ENCODE assay signal across 1 cellular context in genomic region chr6:118223316-118223715, GRCh38.
TF ChIP-seq lines count a peak whose summit lies in the region.

No MANE protein-coding gene starts in this region.

TF ChIP-seq in HepG2, 621 proteins besides CTCF, POLR2A, EP300 and RAD21 (continued from another document):
- TF ChIP-seq, protein P1, sequence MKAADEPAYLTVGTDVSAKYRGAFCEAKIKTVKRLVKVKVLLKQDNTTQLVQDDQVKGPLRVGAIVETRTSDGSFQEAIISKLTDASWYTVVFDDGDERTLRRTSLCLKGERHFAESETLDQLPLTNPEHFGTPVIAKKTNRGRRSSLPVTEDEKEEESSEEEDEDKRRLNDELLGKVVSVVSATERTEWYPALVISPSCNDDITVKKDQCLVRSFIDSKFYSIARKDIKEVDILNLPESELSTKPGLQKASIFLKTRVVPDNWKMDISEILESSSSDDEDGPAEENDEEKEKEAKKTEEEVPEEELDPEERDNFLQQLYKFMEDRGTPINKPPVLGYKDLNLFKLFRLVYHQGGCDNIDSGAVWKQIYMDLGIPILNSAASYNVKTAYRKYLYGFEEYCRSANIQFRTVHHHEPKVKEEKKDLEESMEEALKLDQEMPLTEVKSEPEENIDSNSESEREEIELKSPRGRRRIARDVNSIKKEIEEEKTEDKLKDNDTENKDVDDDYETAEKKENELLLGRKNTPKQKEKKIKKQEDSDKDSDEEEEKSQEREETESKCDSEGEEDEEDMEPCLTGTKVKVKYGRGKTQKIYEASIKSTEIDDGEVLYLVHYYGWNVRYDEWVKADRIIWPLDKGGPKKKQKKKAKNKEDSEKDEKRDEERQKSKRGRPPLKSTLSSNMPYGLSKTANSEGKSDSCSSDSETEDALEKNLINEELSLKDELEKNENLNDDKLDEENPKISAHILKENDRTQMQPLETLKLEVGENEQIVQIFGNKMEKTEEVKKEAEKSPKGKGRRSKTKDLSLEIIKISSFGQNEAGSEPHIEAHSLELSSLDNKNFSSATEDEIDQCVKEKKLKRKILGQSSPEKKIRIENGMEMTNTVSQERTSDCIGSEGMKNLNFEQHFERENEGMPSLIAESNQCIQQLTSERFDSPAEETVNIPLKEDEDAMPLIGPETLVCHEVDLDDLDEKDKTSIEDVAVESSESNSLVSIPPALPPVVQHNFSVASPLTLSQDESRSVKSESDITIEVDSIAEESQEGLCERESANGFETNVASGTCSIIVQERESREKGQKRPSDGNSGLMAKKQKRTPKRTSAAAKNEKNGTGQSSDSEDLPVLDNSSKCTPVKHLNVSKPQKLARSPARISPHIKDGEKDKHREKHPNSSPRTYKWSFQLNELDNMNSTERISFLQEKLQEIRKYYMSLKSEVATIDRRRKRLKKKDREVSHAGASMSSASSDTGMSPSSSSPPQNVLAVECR (CRISPR knock-in tag; IDR thresholded peaks at IDR 0.05; ENCODE audit: borderline replicate concordance): no peak
- TF ChIP-seq, protein P2, sequence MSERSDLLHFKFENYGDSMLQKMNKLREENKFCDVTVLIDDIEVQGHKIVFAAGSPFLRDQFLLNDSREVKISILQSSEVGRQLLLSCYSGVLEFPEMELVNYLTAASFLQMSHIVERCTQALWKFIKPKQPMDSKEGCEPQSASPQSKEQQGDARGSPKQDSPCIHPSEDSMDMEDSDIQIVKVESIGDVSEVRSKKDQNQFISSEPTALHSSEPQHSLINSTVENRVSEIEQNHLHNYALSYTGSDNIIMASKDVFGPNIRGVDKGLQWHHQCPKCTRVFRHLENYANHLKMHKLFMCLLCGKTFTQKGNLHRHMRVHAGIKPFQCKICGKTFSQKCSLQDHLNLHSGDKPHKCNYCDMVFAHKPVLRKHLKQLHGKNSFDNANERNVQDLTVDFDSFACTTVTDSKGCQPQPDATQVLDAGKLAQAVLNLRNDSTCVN (CRISPR knock-in tag; IDR thresholded peaks at IDR 0.05; ENCODE audit: borderline replicate concordance): no peak
- no peak for TF ChIP-seq NFKBIZ (CRISPR knock-in tag; IDR thresholded peaks at IDR 0.05)
- no peak for TF ChIP-seq ARNT (IDR thresholded peaks at IDR 0.05)
- no peak for TF ChIP-seq ZNF496 (CRISPR knock-in tag; IDR thresholded peaks at IDR 0.05; ENCODE audit: insufficient replicate concordance)
- TF ChIP-seq HNRNPLL (IDR thresholded peaks at IDR 0.05; ENCODE audit: low read depth, low read length, poor library complexity, severe bottlenecking): no peak
- no peak for TF ChIP-seq MAFF (IDR thresholded peaks at IDR 0.05; ENCODE audit: low read depth, low read length)
- TF ChIP-seq NAIF1 (CRISPR knock-in tag; IDR thresholded peaks at IDR 0.05; ENCODE audit: borderline replicate concordance): no peak
- TF ChIP-seq ZSCAN5A (CRISPR knock-in tag; IDR thresholded peaks at IDR 0.05; ENCODE audit: borderline replicate concordance): no peak
- TF ChIP-seq NCOA5 (CRISPR knock-in tag; IDR thresholded peaks at IDR 0.05): no peak
- no peak for TF ChIP-seq MAFK (conservative IDR thresholded peaks at IDR 0.05 in 1 of 2, IDR thresholded peaks at IDR 0.05 in 1 of 2; ENCODE audit: low read length in 2 of 2)
- no peak for TF ChIP-seq ASH2L (IDR thresholded peaks at IDR 0.05; ENCODE audit: insufficient read length, low read depth, low read length)
- TF ChIP-seq, protein P3, sequence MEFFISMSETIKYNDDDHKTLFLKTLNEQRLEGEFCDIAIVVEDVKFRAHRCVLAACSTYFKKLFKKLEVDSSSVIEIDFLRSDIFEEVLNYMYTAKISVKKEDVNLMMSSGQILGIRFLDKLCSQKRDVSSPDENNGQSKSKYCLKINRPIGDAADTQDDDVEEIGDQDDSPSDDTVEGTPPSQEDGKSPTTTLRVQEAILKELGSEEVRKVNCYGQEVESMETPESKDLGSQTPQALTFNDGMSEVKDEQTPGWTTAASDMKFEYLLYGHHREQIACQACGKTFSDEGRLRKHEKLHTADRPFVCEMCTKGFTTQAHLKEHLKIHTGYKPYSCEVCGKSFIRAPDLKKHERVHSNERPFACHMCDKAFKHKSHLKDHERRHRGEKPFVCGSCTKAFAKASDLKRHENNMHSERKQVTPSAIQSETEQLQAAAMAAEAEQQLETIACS (CRISPR knock-in tag; IDR thresholded peaks at IDR 0.05): no peak
TF ChIP-seq in HepG2: peak in this region for 0.
